8 cellular contexts compared by ENCODE assay signal in genomic region chr12:48865441-48866290, GRCh38. TPM values are rescaled to one million over a fixed set of nuclear protein-coding genes. Genes with fewer than 3 reads are reported as not detected.
DNase-seq lines count a peak whose midpoint lies in the region; ATAC-seq, FAIRE-seq and TF ChIP-seq lines count a peak whose summit lies in the region.

Gene RND1, minus strand, starts transcription at chr12:48865870. Its CDS starts 103 bp downstream, at chr12:48865767.

- no peaks in the 10 kb centered on the region for H3K9me3 Mint-ChIP-seq in activated CD4-positive, alpha-beta T cell treated with anti-CD3 and anti-CD28 coated beads, Interleukin-2, amount 10 ng/mL, durations not matched to agents 24 days and 14 days

- peak within 1 kb of the TSS; percentile 55 for H3K4me3 ChIP-seq in BE2C (ENCODE audit: low read depth, low read length)
- peak within 1 kb of the TSS; percentile 82 for H3K4me3 ChIP-seq in coronary artery

- H3K27me3 ChIP-seq in BE2C (peaks cover 30% of the 10 kb centered on the region), layer of hippocampus (ENCODE audit: control insufficient read depth, insufficient read depth, low read length) (no peaks in the 10 kb centered on the region)

- H3K27me3 Mint-ChIP-seq in activated CD4-positive, alpha-beta T cell treated with anti-CD3 and anti-CD28 coated beads, Interleukin-2, amount 10 ng/mL, durations not matched to agents 24 days and 14 days: peaks cover 20% of the 10 kb centered on the region

- FAIRE-seq in GM19239 (lab: Jason Lieb, UNC): peak; percentile 96

- H3K36me3 ChIP-seq in BE2C: no peaks in the 10 kb centered on the region

- peak within 1 kb of the TSS; percentile 91 for H3K4me3 Mint-ChIP-seq in activated CD4-positive, alpha-beta T cell treated with anti-CD3 and anti-CD28 coated beads, Interleukin-2, amount 10 ng/mL, durations not matched to agents 24 days and 14 days

- peak; percentile 86 for ATAC-seq in HG03442 (IDR thresholded peaks at IDR 0.05; ENCODE audit: unreplicated experiment)

- H3K27ac Mint-ChIP-seq in activated CD4-positive, alpha-beta T cell treated with anti-CD3 and anti-CD28 coated beads, Interleukin-2, amount 10 ng/mL, durations not matched to agents 24 days and 14 days: peak within 1 kb of the TSS; percentile 82

- H3K27ac ChIP-seq in coronary artery (peak within 1 kb of the TSS in 1 of 2 donors; percentile 17), layer of hippocampus (ENCODE audit: low read depth, low read length) (peak within 1 kb of the TSS; percentile 64)

- H3K4me1 Mint-ChIP-seq in activated CD4-positive, alpha-beta T cell treated with anti-CD3 and anti-CD28 coated beads, Interleukin-2, amount 10 ng/mL, durations not matched to agents 24 days and 14 days: peaks cover 26% of the 10 kb centered on the region

- no peaks in the 10 kb centered on the region for H3K36me3 Mint-ChIP-seq in activated CD4-positive, alpha-beta T cell treated with anti-CD3 and anti-CD28 coated beads, Interleukin-2, amount 10 ng/mL, durations not matched to agents 24 days and 14 days (ENCODE audit: low read depth)

- intact Hi-C loops in activated CD4-positive, alpha-beta T cell treated with anti-CD3 and anti-CD28 coated beads, Interleukin-2, amount 10 ng/mL, durations not matched to agents 24 days and 14 days (cut with micrococcal nuclease): loop anchor here (1.0 kb wide), 1 partner anchor 13 kb away; the partner anchor contains the start of gene DDX23

- no peaks in the 10 kb centered on the region for H3K9me3 ChIP-seq in BE2C

- TF ChIP-seq CTCF in BE2C (IDR thresholded peaks at IDR 0.05; ENCODE audit: low read depth, low read length): peak; percentile 29
- TF ChIP-seq CTCF in coronary artery (IDR thresholded peaks at IDR 0.05): no peak

- H3K4me1 ChIP-seq in BE2C: no peaks in the 10 kb centered on the region

- DNase-seq in BE2C: peak; percentile 91
- DNase-seq in GM19239 (ENCODE audit: insufficient read length, low spot score): peak; percentile 84
- DNase-seq in NCI-H510A treated with DMSO at 0.1 percent for 48 hours (lab: John Stamatoyannopoulos, UW): peak; percentile 96
- peak; percentile 96 for DNase-seq in activated CD4-positive, alpha-beta T cell treated with anti-CD3 and anti-CD28 coated beads, Interleukin-2, amount 10 ng/mL, durations not matched to agents 24 days and 14 days
- peak; percentile 92 for DNase-seq in coronary artery (ENCODE audit: low spot score)
- DNase-seq in stimulated activated CD4-positive, alpha-beta T cell treated with anti-CD3 and anti-CD28 coated beads, Interleukin-1b, Interleukin-23, amount 100 ng/mL, for 24 hours (ENCODE audit: low read depth in 4 of 4, low spot score in 1 of 4): peak; percentile 50 to 74 (median 66)

RNA-seq across cellular contexts. Expression of gene RND1, which starts in this region (rescaled TPM):
- not detected for polyA plus RNA-seq in BE2C (2012; ENCODE audit: insufficient read depth, insufficient read length, low read depth)
- 4.4 and 5.7 TPM in 2 replicates for total RNA-seq in activated CD4-positive, alpha-beta T cell treated with anti-CD3 and anti-CD28 coated beads, Interleukin-2, amount 10 ng/mL, durations not matched to agents 24 days and 14 days
